Comparison of ENCODE assay signal across 9 cellular contexts in the genomic region with DNA sequence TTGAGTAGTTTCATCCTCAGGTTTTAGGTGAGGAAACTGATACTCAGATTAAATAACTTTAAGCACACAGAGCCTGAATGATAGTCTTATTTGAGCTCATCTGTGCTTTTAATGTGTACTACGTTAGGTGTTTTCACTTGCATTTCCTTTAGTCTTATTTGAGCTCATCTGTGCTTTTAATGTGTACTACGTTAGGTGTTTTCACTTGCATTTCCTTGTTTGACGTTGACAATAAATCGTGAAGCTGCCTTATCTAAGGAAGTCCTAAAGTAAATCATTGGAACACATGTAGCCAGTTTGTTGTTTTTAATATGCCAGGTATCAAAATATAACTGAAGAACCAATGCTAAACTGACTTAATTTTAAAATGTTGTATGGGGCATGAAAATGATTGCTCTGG. TPM values are rescaled to one million over a fixed set of nuclear protein-coding genes. Genes with fewer than 3 reads are reported as not detected.
DNase-seq lines count a peak whose midpoint lies in the region; ATAC-seq and TF ChIP-seq lines count a peak whose summit lies in the region.
"Had no signal": no experiment of that assay in that cellular context is flagged by ENCODE, and none has a peak within 500 bp of the region (broad histone marks: within the 10 kb centered on the region; RNA-seq: fewer than 3 reads in every experiment).

No MANE protein-coding gene starts in this region.

- peak overlapping the region; percentile 96 to 98 (median 97) for H3K27ac Mint-ChIP-seq in CD4-positive, CD25-positive, alpha-beta regulatory T cell
- peak overlapping the region; percentile 95 for H3K27ac Mint-ChIP-seq in dendritic cell treated with granulocyte-macrophage colony-stimulating factor and Interleukin-4, amounts not matched to agents 40 ng/mL and 50 ng/mL, for 4 days
- peak overlapping the region; percentile 97 for H3K27ac Mint-ChIP-seq in nephron progenitor cell

- peak overlapping the region; percentile 93 for H3K4me3 ChIP-seq in CD4-positive, CD25-positive, alpha-beta regulatory T cell (ENCODE audit: low read depth, low read length)

- no peak for TF ChIP-seq CTCF in nephron progenitor cell (IDR thresholded peaks at IDR 0.05)

- H3K27me3 Mint-ChIP-seq in CD4-positive, CD25-positive, alpha-beta regulatory T cell, result no peaks in the 10 kb centered on the region
- H3K27me3 Mint-ChIP-seq in dendritic cell treated with granulocyte-macrophage colony-stimulating factor and Interleukin-4, amounts not matched to agents 40 ng/mL and 50 ng/mL, for 4 days, result no peaks in the 10 kb centered on the region
- peaks cover 4% of the 10 kb centered on the region for H3K27me3 Mint-ChIP-seq in nephron progenitor cell (ENCODE audit: low read depth, poor library complexity)

- H3K27me3 ChIP-seq in CD4-positive, CD25-positive, alpha-beta regulatory T cell (ENCODE audit: control insufficient read depth, insufficient read depth, low read length), result no peaks in the 10 kb centered on the region

- intact Hi-C loops in dendritic cell treated with granulocyte-macrophage colony-stimulating factor and Interleukin-4, amounts not matched to agents 40 ng/mL and 50 ng/mL, for 4 days (cut with micrococcal nuclease), result loop anchor here (5.0 kb wide), 1 partner anchor 255 kb away; no protein-coding TSS in a partner anchor

- H3K36me3 ChIP-seq in CD4-positive, CD25-positive, alpha-beta regulatory T cell (ENCODE audit: control insufficient read depth, insufficient read depth, low read length), result peaks cover 7% of the 10 kb centered on the region

- H3K4me3 Mint-ChIP-seq in CD4-positive, CD25-positive, alpha-beta regulatory T cell, result peak overlapping the region; percentile 90 to 98 (median 94)
- peak overlapping the region; percentile 88 for H3K4me3 Mint-ChIP-seq in dendritic cell treated with granulocyte-macrophage colony-stimulating factor and Interleukin-4, amounts not matched to agents 40 ng/mL and 50 ng/mL, for 4 days
- H3K4me3 Mint-ChIP-seq in nephron progenitor cell, result peak overlapping the region; percentile 90

- no peaks in the 10 kb centered on the region for H3K9me3 ChIP-seq in CD4-positive, CD25-positive, alpha-beta regulatory T cell (ENCODE audit: control insufficient read depth in 2 of 2, low read length in 2 of 2)

- peaks cover 0 to 1% (median 0%) of the 10 kb centered on the region in 7 donors for H3K9me3 Mint-ChIP-seq in CD4-positive, CD25-positive, alpha-beta regulatory T cell
- H3K9me3 Mint-ChIP-seq in dendritic cell treated with granulocyte-macrophage colony-stimulating factor and Interleukin-4, amounts not matched to agents 40 ng/mL and 50 ng/mL, for 4 days, result no peaks in the 10 kb centered on the region
- H3K9me3 Mint-ChIP-seq in nephron progenitor cell, result peaks cover 4% of the 10 kb centered on the region

- H3K27ac ChIP-seq in CD4-positive, CD25-positive, alpha-beta regulatory T cell (ENCODE audit: insufficient read depth, low read length, poor library complexity, severe bottlenecking), result peak overlapping the region; percentile 91

- no peak for ATAC-seq in CD4-positive, CD25-positive, alpha-beta regulatory T cell (ENCODE audit: low read depth in 2 of 2)
- ATAC-seq in GM21360 (IDR thresholded peaks at IDR 0.05; ENCODE audit: unreplicated experiment), result no peak

- H3K36me3 Mint-ChIP-seq in CD4-positive, CD25-positive, alpha-beta regulatory T cell, result peaks cover 13% of the 10 kb centered on the region
- peaks cover 46% of the 10 kb centered on the region for H3K36me3 Mint-ChIP-seq in dendritic cell treated with granulocyte-macrophage colony-stimulating factor and Interleukin-4, amounts not matched to agents 40 ng/mL and 50 ng/mL, for 4 days (ENCODE audit: low read depth)
- H3K36me3 Mint-ChIP-seq in nephron progenitor cell (ENCODE audit: low read depth), result peaks cover 37% of the 10 kb centered on the region

- peaks cover 66% of the 10 kb centered on the region for H3K4me1 ChIP-seq in CD4-positive, CD25-positive, alpha-beta regulatory T cell (ENCODE audit: control insufficient read depth, insufficient read depth, low read length, poor library complexity, severe bottlenecking)

- H3K4me1 Mint-ChIP-seq in CD4-positive, CD25-positive, alpha-beta regulatory T cell, result peaks cover 34 to 59% (median 44%) of the 10 kb centered on the region in 4 donors
- H3K4me1 Mint-ChIP-seq in dendritic cell treated with granulocyte-macrophage colony-stimulating factor and Interleukin-4, amounts not matched to agents 40 ng/mL and 50 ng/mL, for 4 days (ENCODE audit: low read depth), result peaks cover 56% of the 10 kb centered on the region
- H3K4me1 Mint-ChIP-seq in nephron progenitor cell, result peaks cover 53% of the 10 kb centered on the region

- DNase-seq in CD4-positive, CD25-positive, alpha-beta regulatory T cell, result peak in 2 of 3 donors; percentile 52 to 56
- peak; percentile 39 for DNase-seq in NAMALWA (ENCODE audit: low spot score)
- no peak for DNase-seq in nephron progenitor cell
- no peak for DNase-seq in nucleus accumbens (lab: John Stamatoyannopoulos, UW)
- DNase-seq in NCI-H1930 (lab: John Stamatoyannopoulos, UW), result no peak
- DNase-seq in UCSD-AML1 (lab: John Stamatoyannopoulos, UW; ENCODE audit: unreplicated experiment), result no peak
- DNase-seq: posterior cingulate gyrus had no signal

RNA-seq across cellular contexts. Expression of a gene that starts 2.0 kb away (rescaled TPM):
- total RNA-seq in CD4-positive, CD25-positive, alpha-beta regulatory T cell, result 290 TPM
- 100 to 1,000 TPM; 399 to 465 (median 425) TPM for polyA plus RNA-seq in CD4-positive, CD25-positive, alpha-beta regulatory T cell

Comparison
In these comparisons a context has a peak if more than half of its experiments do, and no peak if none do; other contexts are left out.
1. DNase-seq: peak in CD4-positive, CD25-positive, alpha-beta regulatory T cell (2 of 3) and NAMALWA (single experiment); none in nephron progenitor cell (single experiment), nucleus accumbens (0 of 56), NCI-H1930 (0 of 2) and UCSD-AML1 (single experiment).
2. Peak in every context shown above with its lines, with median percentiles within 50 percentile points of each other: H3K27ac Mint-ChIP-seq and H3K4me3 Mint-ChIP-seq.